In genomic region chrX:19194285-19195242, GRCh38 we compare ENCODE assay signal across 16 cellular contexts.
DNase-seq lines count a peak whose midpoint lies in the region; ATAC-seq and TF ChIP-seq lines count a peak whose summit lies in the region.
"Had no signal": no experiment of that assay in that cellular context is flagged by ENCODE, and none has a peak within 500 bp of the region (broad histone marks: within the 10 kb centered on the region; RNA-seq: fewer than 3 reads in every experiment).

No MANE protein-coding gene starts in this region.

- no peaks in the 10 kb centered on the region for H3K36me3 ChIP-seq in Caco-2 (ENCODE audit: control insufficient read depth, insufficient read depth, low read length)
- H3K36me3 ChIP-seq: heart right ventricle had no signal

- CTCF ChIA-PET in Caco-2 (lab: Charles Lee), result no interaction called here

- ATAC-seq in GM19035 (IDR thresholded peaks at IDR 0.05; ENCODE audit: unreplicated experiment) (peak; percentile 57), HG02870 (IDR thresholded peaks at IDR 0.05; ENCODE audit: unreplicated experiment) (peak; percentile 69), HG02970 (IDR thresholded peaks at IDR 0.05; ENCODE audit: low FRiP score, unreplicated experiment) (no peak)
- peak; percentile 34 for ATAC-seq in activated T-helper 17 cell treated with anti-CD3 and anti-CD28 coated beads, Interleukin-2, amount 50 U/mL, for 72 hours (replicated peaks)
- ATAC-seq: CD8-positive, alpha-beta T cell; heart right ventricle had no signal

- BruUV-seq in Caco-2 (replicated peaks; lab: Mats Ljungman, UMichigan), result no TSS peak

- H3K36me3 Mint-ChIP-seq in activated T-helper 17 cell treated with anti-CD3 and anti-CD28 coated beads, Interleukin-2, amount 50 U/mL, for 72 hours (ENCODE audit: low read depth), result no peaks in the 10 kb centered on the region
- no peaks in the 10 kb centered on the region for H3K36me3 Mint-ChIP-seq in Caco-2 (ENCODE audit: insufficient read depth, unreplicated experiment)
- H3K36me3 Mint-ChIP-seq: CD8-positive, alpha-beta T cell had no signal

- H3K4me1 Mint-ChIP-seq in activated T-helper 17 cell treated with anti-CD3 and anti-CD28 coated beads, Interleukin-2, amount 50 U/mL, for 72 hours, result no peaks in the 10 kb centered on the region
- H3K4me1 Mint-ChIP-seq in Caco-2 (ENCODE audit: low read depth, unreplicated experiment), result no peaks in the 10 kb centered on the region

- TF ChIP-seq CTCF in GM12875 (IDR thresholded peaks at IDR 0.05; ENCODE audit: borderline replicate concordance, insufficient read depth, low read depth, low read length) (peak; percentile 23; the same call in 1 of the 2 replicates), Caco-2 (IDR thresholded peaks at IDR 0.05; ENCODE audit: insufficient read depth in 1 of 2, low read depth in 1 of 2, low read length in 1 of 2, severe bottlenecking in 1 of 2, unreplicated experiment in 1 of 2) (no peak)

- DNase-seq in Caco-2 (no peak), T-helper 9 cell (no peak)
- no peak for DNase-seq in activated CD4-positive, alpha-beta T cell treated with anti-CD3 and anti-CD28 coated beads, Interleukin-2, amount 50 U/mL, for 1 hour
- DNase-seq: activated CD8-positive, alpha-beta memory T cell treated with anti-CD3 and anti-CD28 coated beads, Interleukin-2, amount 50 U/mL, for 48 hours; aorta; heart right ventricle; HFFc6; NCI-H1694 treated with DMSO at 0.1 percent for 48 hours; T1000 had no signal

- H3K4me3 ChIP-seq in GM12875 (ENCODE audit: low read depth, low read length), result no peak overlapping the region
- H3K4me3 ChIP-seq in Caco-2 (ENCODE audit: low read depth, low read length), result no peak overlapping the region
- H3K4me3 ChIP-seq: heart right ventricle had no signal

- no peaks in the 10 kb centered on the region for H3K27me3 ChIP-seq in Caco-2 (replicated peaks; ENCODE audit: control insufficient read depth, insufficient read depth, low read length)

- POLR2A ChIA-PET in Caco-2 (lab: Charles Lee), result no interaction called here

- H3K27ac Mint-ChIP-seq in activated T-helper 17 cell treated with anti-CD3 and anti-CD28 coated beads, Interleukin-2, amount 50 U/mL, for 72 hours, result no peak overlapping the region
- no peak overlapping the region for H3K27ac Mint-ChIP-seq in Caco-2 (ENCODE audit: unreplicated experiment)
- H3K27ac Mint-ChIP-seq: CD8-positive, alpha-beta T cell; HFFc6 had no signal

- H3K4me3 Mint-ChIP-seq in activated T-helper 17 cell treated with anti-CD3 and anti-CD28 coated beads, Interleukin-2, amount 50 U/mL, for 72 hours, result no peak overlapping the region
- H3K4me3 Mint-ChIP-seq in Caco-2 (ENCODE audit: unreplicated experiment), result no peak overlapping the region
- H3K4me3 Mint-ChIP-seq: CD8-positive, alpha-beta T cell; HFFc6; IgD-negative memory B cell had no signal

- intact Hi-C loops in Caco-2 (cut with micrococcal nuclease; ENCODE audit: unreplicated experiment), result no loop called here

- peaks cover 8% of the 10 kb centered on the region for H3K27me3 Mint-ChIP-seq in activated T-helper 17 cell treated with anti-CD3 and anti-CD28 coated beads, Interleukin-2, amount 50 U/mL, for 72 hours
- peaks cover 8% of the 10 kb centered on the region for H3K27me3 Mint-ChIP-seq in Caco-2 (ENCODE audit: insufficient read depth, unreplicated experiment)

- H3K9me3 ChIP-seq in Caco-2, result no peaks in the 10 kb centered on the region

- H3K4me1 ChIP-seq in Caco-2, result no peaks in the 10 kb centered on the region
- H3K4me1 ChIP-seq: heart right ventricle had no signal

- peaks cover 4% of the 10 kb centered on the region for H3K9me3 Mint-ChIP-seq in activated T-helper 17 cell treated with anti-CD3 and anti-CD28 coated beads, Interleukin-2, amount 50 U/mL, for 72 hours
- H3K9me3 Mint-ChIP-seq in Caco-2 (ENCODE audit: unreplicated experiment), result no peaks in the 10 kb centered on the region
- H3K9me3 Mint-ChIP-seq: CD8-positive, alpha-beta T cell; HFFc6 had no signal
